Comparison of ENCODE assay signal across 1 cellular context in the genomic region with DNA sequence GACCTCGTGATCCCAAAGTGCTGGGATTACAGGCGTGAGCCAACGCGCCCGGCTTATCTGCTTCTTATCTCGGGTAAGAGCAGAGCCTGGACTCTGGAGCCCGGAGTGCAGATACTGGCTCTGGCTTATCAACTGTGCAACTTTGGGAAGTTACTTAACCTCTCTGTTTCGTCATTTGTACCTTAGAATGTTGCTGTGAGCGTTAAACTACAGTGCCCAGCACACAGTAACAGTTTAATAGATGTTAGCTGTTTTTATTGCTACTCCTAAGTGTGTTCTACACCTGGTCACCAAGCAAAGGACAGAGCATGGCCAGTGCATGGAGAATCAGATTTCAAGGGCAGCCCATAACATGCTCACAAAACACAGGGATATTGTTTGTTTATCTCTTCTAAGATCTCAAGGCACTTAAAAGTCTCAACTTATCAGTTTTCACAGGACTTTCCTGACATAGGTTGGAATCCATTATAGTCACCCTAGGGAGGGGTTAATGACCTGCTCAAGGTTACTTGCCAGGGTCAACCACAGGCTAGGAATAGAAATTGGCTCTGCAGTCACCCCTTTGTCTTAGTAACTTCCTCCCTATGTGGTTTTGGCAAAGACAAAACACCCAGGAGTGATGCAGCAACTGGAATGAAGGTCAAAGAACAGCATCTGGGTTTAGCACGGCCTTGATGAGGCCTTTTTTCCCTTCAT.
TF ChIP-seq lines count a peak whose summit lies in the region.

No MANE protein-coding gene starts in this region.

TF ChIP-seq in K562, 482 proteins besides CTCF, POLR2A, EP300 and RAD21:
- no peak for TF ChIP-seq NUFIP1 (IDR thresholded peaks at IDR 0.05; ENCODE audit: partially characterized antibody)
- no peak for TF ChIP-seq ETV5 (CRISPR knock-in tag; IDR thresholded peaks at IDR 0.05; ENCODE audit: low read depth)
- TF ChIP-seq ZBTB7A (IDR thresholded peaks at IDR 0.05; ENCODE audit: borderline replicate concordance, control insufficient read depth, low read depth, low read length), result no peak
- TF ChIP-seq ARID3B (CRISPR knock-in tag; IDR thresholded peaks at IDR 0.05; ENCODE audit: borderline replicate concordance), result no peak
- TF ChIP-seq CREB5 (CRISPR knock-in tag; IDR thresholded peaks at IDR 0.05), result no peak
- TF ChIP-seq, protein P1, sequence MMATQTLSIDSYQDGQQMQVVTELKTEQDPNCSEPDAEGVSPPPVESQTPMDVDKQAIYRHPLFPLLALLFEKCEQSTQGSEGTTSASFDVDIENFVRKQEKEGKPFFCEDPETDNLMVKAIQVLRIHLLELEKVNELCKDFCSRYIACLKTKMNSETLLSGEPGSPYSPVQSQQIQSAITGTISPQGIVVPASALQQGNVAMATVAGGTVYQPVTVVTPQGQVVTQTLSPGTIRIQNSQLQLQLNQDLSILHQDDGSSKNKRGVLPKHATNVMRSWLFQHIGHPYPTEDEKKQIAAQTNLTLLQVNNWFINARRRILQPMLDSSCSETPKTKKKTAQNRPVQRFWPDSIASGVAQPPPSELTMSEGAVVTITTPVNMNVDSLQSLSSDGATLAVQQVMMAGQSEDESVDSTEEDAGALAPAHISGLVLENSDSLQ (IDR thresholded peaks at IDR 0.05), result no peak
- no peak for TF ChIP-seq GTF2F1 (IDR thresholded peaks at IDR 0.05; ENCODE audit: low read depth, low read length)
- TF ChIP-seq ESRRA (IDR thresholded peaks at IDR 0.05; ENCODE audit: borderline replicate concordance, low read depth), result peak; percentile 65
- no peak for TF ChIP-seq CEBPG (CRISPR knock-in tag; IDR thresholded peaks at IDR 0.05)
- peak in 1 of 2 experiments; percentile 53; a peak in 2 of 4 replicates for TF ChIP-seq CEBPG (tag; conservative IDR thresholded peaks at IDR 0.05 in 1 of 2, IDR thresholded peaks at IDR 0.05 in 1 of 2)
- no peak for TF ChIP-seq ZNF707 (CRISPR knock-in tag; conservative IDR thresholded peaks at IDR 0.05)
- peak; percentile 30; the same call in 1 of the 2 replicates for TF ChIP-seq SPI1 (IDR thresholded peaks at IDR 0.05; ENCODE audit: borderline replicate concordance, low read depth, low read length)
- peak in 1 of 2 experiments; percentile 52; a peak in 1 of 4 replicates for TF ChIP-seq KDM1A (IDR thresholded peaks at IDR 0.05)
- no peak for TF ChIP-seq CBX3 (IDR thresholded peaks at IDR 0.05; ENCODE audit: borderline replicate concordance in 1 of 2, low read length in 2 of 2)
- no peak for TF ChIP-seq HMG20B (CRISPR knock-in tag; IDR thresholded peaks at IDR 0.05)
- no peak for TF ChIP-seq FOSL1 (tag; conservative IDR thresholded peaks at IDR 0.05)
- TF ChIP-seq TAF1 (IDR thresholded peaks at IDR 0.05; ENCODE audit: control insufficient read depth, extremely low read depth, insufficient read depth, low read length, severe bottlenecking), result no peak
- TF ChIP-seq, protein P2, sequence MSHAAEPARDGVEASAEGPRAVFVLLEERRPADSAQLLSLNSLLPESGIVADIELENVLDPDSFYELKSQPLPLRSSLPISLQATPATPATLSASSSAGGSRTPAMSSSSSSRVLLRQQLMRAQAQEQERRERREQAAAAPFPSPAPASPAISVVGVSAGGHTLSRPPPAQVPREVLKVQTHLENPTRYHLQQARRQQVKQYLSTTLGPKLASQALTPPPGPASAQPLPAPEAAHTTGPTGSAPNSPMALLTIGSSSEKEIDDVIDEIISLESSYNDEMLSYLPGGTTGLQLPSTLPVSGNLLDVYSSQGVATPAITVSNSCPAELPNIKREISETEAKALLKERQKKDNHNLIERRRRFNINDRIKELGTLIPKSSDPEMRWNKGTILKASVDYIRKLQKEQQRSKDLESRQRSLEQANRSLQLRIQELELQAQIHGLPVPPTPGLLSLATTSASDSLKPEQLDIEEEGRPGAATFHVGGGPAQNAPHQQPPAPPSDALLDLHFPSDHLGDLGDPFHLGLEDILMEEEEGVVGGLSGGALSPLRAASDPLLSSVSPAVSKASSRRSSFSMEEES (CRISPR knock-in tag; IDR thresholded peaks at IDR 0.05), result peak; percentile 3; the same call in 1 of the 2 replicates
- peak; percentile 90; the same call in 1 of the 2 replicates for TF ChIP-seq ADNP (tag; IDR thresholded peaks at IDR 0.05)
- peak; percentile 81 for TF ChIP-seq ZFP36 (IDR thresholded peaks at IDR 0.05; ENCODE audit: low read depth, low read length, partially characterized antibody)
- peak; percentile 56 for TF ChIP-seq CXXC5 (CRISPR knock-in tag; IDR thresholded peaks at IDR 0.05)
- peak in 1 of 2 experiments; percentile 56; a peak in 1 of 4 replicates for TF ChIP-seq RCOR1 (IDR thresholded peaks at IDR 0.05; ENCODE audit: borderline replicate concordance in 1 of 2, low read depth in 2 of 2, low read length in 2 of 2)
- TF ChIP-seq RBM25 (IDR thresholded peaks at IDR 0.05; ENCODE audit: low read depth, low read length, severe bottlenecking), result peak; percentile 51
- TF ChIP-seq MEF2D (tag; conservative IDR thresholded peaks at IDR 0.05; ENCODE audit: low read depth), result peak; percentile 77
- peak; percentile 56 for TF ChIP-seq SMAD4 (CRISPR knock-in tag; conservative IDR thresholded peaks at IDR 0.05)
- peak; percentile 74; the same call in 1 of the 2 replicates for TF ChIP-seq BCOR (IDR thresholded peaks at IDR 0.05)
- peak; percentile 35; the same call in 1 of the 2 replicates for TF ChIP-seq SMARCA5 (IDR thresholded peaks at IDR 0.05)
- TF ChIP-seq GABPA (tag; conservative IDR thresholded peaks at IDR 0.05; ENCODE audit: low read depth), result no peak
